Comparison of ENCODE assay signal across 9 cellular contexts in genomic region chr2:136394136-136395060, GRCh38.
DNase-seq lines count a peak whose midpoint lies in the region; ATAC-seq, FAIRE-seq and TF ChIP-seq lines count a peak whose summit lies in the region.
"Had no signal": no experiment of that assay in that cellular context is flagged by ENCODE, and none has a peak within 500 bp of the region (broad histone marks: within the 10 kb centered on the region; RNA-seq: fewer than 3 reads in every experiment).

No MANE protein-coding gene starts in this region.

- in situ Hi-C loops in HepG2 (cut with HindIII; ENCODE audit: extremely low pct_ligation_motif_present, low pct_unique_long_range_greater_than_20kb): no loop called here

- DNase-seq in activated CD4-positive, alpha-beta T cell treated with anti-CD3 and anti-CD28 coated beads for 36 hours: no peak
- no peak for DNase-seq in activated CD4-positive, alpha-beta T cell treated with anti-CD3 and anti-CD28 coated beads for 4 hours
- no peak for DNase-seq in stimulated activated naive CD8-positive, alpha-beta T cell treated with anti-CD3 and anti-CD28 coated beads, Interleukin-15, amount 100 ng/mL, for 72 hours
- DNase-seq in HepG2 (ENCODE audit: low spot score) (no peak), foreskin fibroblast (no peak), NOMO-1 treated with dmso at 0.1 percent for 144 hours (lab: John Stamatoyannopoulos, UW; ENCODE audit: unreplicated experiment) (no peak)
- DNase-seq: endodermal cell had no signal

- no TSS peak for BruUV-seq in HepG2 (replicated peaks; lab: Mats Ljungman, UMichigan)

- no peak overlapping the region for H3K4me3 Mint-ChIP-seq in activated CD4-positive, alpha-beta T cell treated with anti-CD3 and anti-CD28 coated beads for 36 hours
- peak overlapping the region in 1 of 2 donors; percentile 21 for H3K4me3 Mint-ChIP-seq in stimulated activated naive CD8-positive, alpha-beta T cell treated with anti-CD3 and anti-CD28 coated beads, Interleukin-15, amount 100 ng/mL, for 72 hours
- H3K4me3 Mint-ChIP-seq: endodermal cell had no signal

- H3K4me2 ChIP-seq in HepG2 (ENCODE audit: low read depth, low read length): no peak overlapping the region

- no peaks in the 10 kb centered on the region for H3K79me2 ChIP-seq in HepG2 (ENCODE audit: insufficient read depth, low read length)

- no peak overlapping the region for H2AFZ ChIP-seq in HepG2 (ENCODE audit: low read length)

- H3K27ac ChIP-seq in HepG2 (ENCODE audit: extremely low read length, insufficient read depth, low read length): no peak overlapping the region

- no peaks in the 10 kb centered on the region for H3K4me1 ChIP-seq in HepG2 (ENCODE audit: insufficient read depth, low read length)

- no peaks in the 10 kb centered on the region for H4K20me1 ChIP-seq in HepG2 (ENCODE audit: insufficient read depth, low read length)

- no peak for TF ChIP-seq POLR2A in HepG2 (IDR thresholded peaks at IDR 0.05; ENCODE audit: insufficient read depth in 1 of 2, low read depth in 2 of 2, low read length in 2 of 2)

- FAIRE-seq in HepG2 (lab: Jason Lieb, UNC): no peak

- H3K9ac ChIP-seq in HepG2 (ENCODE audit: insufficient read depth, low read depth, low read length): no peak overlapping the region

- H3K27me3 ChIP-seq in HepG2 (ENCODE audit: control insufficient read depth in 1 of 2, insufficient read depth in 2 of 2, low read length in 2 of 2): peaks cover 0 to 10% of the 10 kb centered on the region in 2 experiments; a peak in 1 of 5 replicates

- H3K4me1 Mint-ChIP-seq in activated CD4-positive, alpha-beta T cell treated with anti-CD3 and anti-CD28 coated beads for 36 hours: peaks cover 27% of the 10 kb centered on the region
- H3K4me1 Mint-ChIP-seq in stimulated activated naive CD8-positive, alpha-beta T cell treated with anti-CD3 and anti-CD28 coated beads, Interleukin-15, amount 100 ng/mL, for 72 hours: peaks cover 49% of the 10 kb centered on the region
- H3K4me1 Mint-ChIP-seq: endodermal cell had no signal

- no peaks in the 10 kb centered on the region for H3K36me3 Mint-ChIP-seq in activated CD4-positive, alpha-beta T cell treated with anti-CD3 and anti-CD28 coated beads for 36 hours (ENCODE audit: low read depth)

- no peak for TF ChIP-seq EP300 in HepG2 (IDR thresholded peaks at IDR 0.05; ENCODE audit: low read depth in 2 of 2, low read length in 2 of 2)
- no peak for TF ChIP-seq EP300 in HepG2 (CRISPR knock-in tag; IDR thresholded peaks at IDR 0.05; ENCODE audit: borderline replicate concordance)

- TF ChIP-seq CTCF in HepG2 (CRISPR knock-in tag; IDR thresholded peaks at IDR 0.05) (no peak), foreskin fibroblast (IDR thresholded peaks at IDR 0.05; ENCODE audit: low read depth, low read length) (no peak)

- no peak for TF ChIP-seq RAD21 in HepG2 (CRISPR knock-in tag; IDR thresholded peaks at IDR 0.05)

- CTCF ChIA-PET in activated CD4-positive, alpha-beta T cell treated with anti-CD3 and anti-CD28 coated beads for 36 hours (lab: Charles Lee): interaction anchor here (0.7 to 1.5 kb wide), 3 partner anchors 103 to 480 kb away, joined by 3 to 4 read pairs (median 4); no protein-coding TSS in a partner anchor
- CTCF ChIA-PET in HepG2 (lab: Yijun Ruan, JAX; ENCODE audit: low intra/inter-chr PET ratio, low total read pairs): no interaction called here

- no peaks in the 10 kb centered on the region for H3K9me3 Mint-ChIP-seq in activated CD4-positive, alpha-beta T cell treated with anti-CD3 and anti-CD28 coated beads for 36 hours (ENCODE audit: low read depth)
- H3K9me3 Mint-ChIP-seq in stimulated activated naive CD8-positive, alpha-beta T cell treated with anti-CD3 and anti-CD28 coated beads, Interleukin-15, amount 100 ng/mL, for 72 hours: no peaks in the 10 kb centered on the region
- H3K9me3 Mint-ChIP-seq: endodermal cell had no signal

- H3K27me3 Mint-ChIP-seq in activated CD4-positive, alpha-beta T cell treated with anti-CD3 and anti-CD28 coated beads for 36 hours: no peaks in the 10 kb centered on the region
- no peaks in the 10 kb centered on the region for H3K27me3 Mint-ChIP-seq in stimulated activated naive CD8-positive, alpha-beta T cell treated with anti-CD3 and anti-CD28 coated beads, Interleukin-15, amount 100 ng/mL, for 72 hours

- no peaks in the 10 kb centered on the region for H3K9me3 ChIP-seq in HepG2 (ENCODE audit: low read length)

- intact Hi-C loops in activated CD4-positive, alpha-beta T cell treated with anti-CD3 and anti-CD28 coated beads for 36 hours (cut with DNase I, micrococcal nuclease): no loop called here
- intact Hi-C loops in HepG2 (cut with micrococcal nuclease; ENCODE audit: unreplicated experiment): no loop called here

- ATAC-seq in activated CD4-positive, alpha-beta T cell treated with anti-CD3 and anti-CD28 coated beads for 36 hours: peak; percentile 52
- peak; percentile 59 for ATAC-seq in HG02571 (IDR thresholded peaks at IDR 0.05; ENCODE audit: unreplicated experiment)
- peak; percentile 48 for ATAC-seq in HG03571 (IDR thresholded peaks at IDR 0.05; ENCODE audit: unreplicated experiment)
- ATAC-seq in stimulated activated naive CD8-positive, alpha-beta T cell treated with anti-CD3 and anti-CD28 coated beads, Interleukin-15, amount 100 ng/mL, for 72 hours: peak; percentile 76
- ATAC-seq in HepG2: no peak

- H3K27ac Mint-ChIP-seq in activated CD4-positive, alpha-beta T cell treated with anti-CD3 and anti-CD28 coated beads for 36 hours: peak overlapping the region; percentile 64
- H3K27ac Mint-ChIP-seq in stimulated activated naive CD8-positive, alpha-beta T cell treated with anti-CD3 and anti-CD28 coated beads, Interleukin-15, amount 100 ng/mL, for 72 hours: peak overlapping the region; percentile 94 to 96
- H3K27ac Mint-ChIP-seq: endodermal cell had no signal

- 8% methylated on average over 8 of the region's 8 CpGs for WGBS in HepG2 (ENCODE audit: low lambda C conversion rate)

- H3K4me3 ChIP-seq in HepG2 (replicated peaks in 1 of 3; ENCODE audit: insufficient read depth in 1 of 3, low read depth in 2 of 3, low read length in 3 of 3) (no peak overlapping the region), foreskin fibroblast (ENCODE audit: low read depth in 1 of 2, low read length in 2 of 2) (no peak overlapping the region)

- POLR2A ChIA-PET in activated CD4-positive, alpha-beta T cell treated with anti-CD3 and anti-CD28 coated beads for 36 hours (lab: Charles Lee): no interaction called here
- POLR2A ChIA-PET in HepG2 (lab: Yijun Ruan, JAX): no interaction called here

- no peaks in the 10 kb centered on the region for H3K36me3 ChIP-seq in HepG2 (replicated peaks in 1 of 2; ENCODE audit: control insufficient read depth in 1 of 2, insufficient read depth in 2 of 2, low read length in 2 of 2)

TF ChIP-seq in HepG2, 621 proteins besides CTCF, POLR2A, EP300 and RAD21:
- 0 out of 4 replicates have a peak, but pooled peaks of 1 of the 2 experiments have one; percentile 34 for TF ChIP-seq ATF4 (CRISPR knock-in tag; IDR thresholded peaks at IDR 0.05)
- TF ChIP-seq ZNF710 (CRISPR knock-in tag; IDR thresholded peaks at IDR 0.05; ENCODE audit: borderline replicate concordance): no peak
